ENCODE assay signal across 13 cellular contexts in the genomic region with DNA sequence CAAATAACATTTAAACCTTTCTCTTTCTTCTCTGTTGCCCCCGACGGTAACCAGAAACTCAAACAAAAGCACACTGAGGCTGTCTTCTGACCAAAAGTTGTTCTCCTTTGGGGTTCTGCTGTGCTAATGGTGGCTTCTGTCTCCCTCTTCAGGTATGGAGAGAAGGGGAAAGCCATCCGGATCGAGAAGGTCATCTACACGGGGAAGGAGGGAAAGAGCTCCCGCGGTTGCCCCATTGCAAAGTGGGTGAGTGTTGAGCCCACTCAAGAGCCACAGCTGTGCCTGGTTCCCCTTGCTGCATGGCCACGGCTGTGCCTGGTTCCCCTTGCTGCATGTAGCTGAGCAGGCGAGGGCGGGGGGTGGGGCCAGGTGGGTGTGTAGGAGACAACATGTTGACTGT.
DNase-seq lines count a peak whose midpoint lies in the region; ATAC-seq, FAIRE-seq and TF ChIP-seq lines count a peak whose summit lies in the region.
"Had no signal": no experiment of that assay in that cellular context is flagged by ENCODE, and none has a peak within 500 bp of the region (broad histone marks: within the 10 kb centered on the region; RNA-seq: fewer than 3 reads in every experiment).

No MANE protein-coding gene starts in this region.

- no peak overlapping the region for H2AFZ ChIP-seq in trophoblast cell (ENCODE audit: insufficient read depth, low read length, poor library complexity)

- no peaks in the 10 kb centered on the region for H3K79me1 ChIP-seq in trophoblast cell (ENCODE audit: low read length)

- H3K36me3 ChIP-seq in trophoblast cell (ENCODE audit: control insufficient read depth in 1 of 2, insufficient read depth in 2 of 2, low read length in 2 of 2) (peaks cover 22 to 29% of the 10 kb centered on the region in 2 experiments), prostate gland (peaks cover 0 to 5% of the 10 kb centered on the region in 2 donors)

- H3K9me3 ChIP-seq in trophoblast cell (ENCODE audit: insufficient read depth, low read depth, low read length), result no peaks in the 10 kb centered on the region
- no peaks in the 10 kb centered on the region for H3K9me3 ChIP-seq in prostate gland

- H3K23ac ChIP-seq in trophoblast cell (ENCODE audit: low read length), result no peak overlapping the region

- TF ChIP-seq CTCF in D721Med (IDR thresholded peaks at IDR 0.05; ENCODE audit: insufficient read depth, missing control alignments) (peak; percentile 8), foreskin keratinocyte (conservative IDR thresholded peaks at IDR 0.05) (peak; percentile 40), prostate gland (IDR thresholded peaks at IDR 0.05) (peak in 2 of 4 experiments; percentile 8 to 21)

- H3K14ac ChIP-seq in trophoblast cell (ENCODE audit: low read length), result no peak overlapping the region

- WGBS in trophoblast cell (ENCODE audit: extremely low coverage, insufficient coverage, insufficient read length), result no CpG with 5 or more reads among the region's 10 CpGs
- WGBS in prostate gland, result 63% methylated on average over 10 of the region's 10 CpGs

- H3K27me3 ChIP-seq in foreskin keratinocyte (no peaks in the 10 kb centered on the region), trophoblast cell (ENCODE audit: insufficient read depth, low read length) (no peaks in the 10 kb centered on the region), prostate gland (replicated peaks; ENCODE audit: insufficient read depth) (no peaks in the 10 kb centered on the region)

- no peak overlapping the region for H4K91ac ChIP-seq in trophoblast cell (ENCODE audit: low read depth, low read length)

- no peak overlapping the region for H4K8ac ChIP-seq in trophoblast cell (ENCODE audit: low read depth, low read length)

- no peak overlapping the region for H2BK12ac ChIP-seq in trophoblast cell (ENCODE audit: low read length)

- no peak overlapping the region for H3K27ac ChIP-seq in foreskin keratinocyte
- H3K27ac ChIP-seq in trophoblast cell (ENCODE audit: low read depth, low read length), result no peak overlapping the region
- H3K27ac ChIP-seq in prostate gland, result no peak overlapping the region

- no peak overlapping the region for H3K4me2 ChIP-seq in trophoblast cell (ENCODE audit: low read length)

- H3K4me3 ChIP-seq in trophoblast cell (ENCODE audit: low read depth, low read length), result no peak overlapping the region
- H3K4me3 ChIP-seq in prostate gland, result no peak overlapping the region

- H3K18ac ChIP-seq in trophoblast cell (ENCODE audit: low read length), result no peak overlapping the region

- no peak for TF ChIP-seq POLR2A in prostate gland (IDR thresholded peaks at IDR 0.05)

- no peak for DNase-seq in D721Med (ENCODE audit: insufficient read length, low spot score)
- no peak for DNase-seq in foreskin keratinocyte
- no peak for DNase-seq in trophoblast cell
- DNase-seq in activated CD4-positive, alpha-beta T cell treated with anti-CD3 and anti-CD28 coated beads for 48 hours, result no peak
- no peak for DNase-seq in prostate gland (ENCODE audit: low spot score)
- no peak for DNase-seq in NCI-H226
- DNase-seq: activated CD4-positive, alpha-beta memory T cell treated with anti-CD3 and anti-CD28 coated beads for 36 hours; GDM1; stimulated activated naive CD4-positive, alpha-beta T cell had no signal

- no peak overlapping the region for H3K9ac ChIP-seq in trophoblast cell (ENCODE audit: low read length)

- H3K4ac ChIP-seq in trophoblast cell (ENCODE audit: low read depth, low read length), result no peak overlapping the region

- H2BK5ac ChIP-seq in trophoblast cell (ENCODE audit: low read depth, low read length, poor library complexity), result no peak overlapping the region

- H4K12ac ChIP-seq in trophoblast cell (ENCODE audit: low read depth, low read length), result no peak overlapping the region

- intact Hi-C loops in prostate gland (cut with DNase I), result no loop called here

- H3K4me1 ChIP-seq in foreskin keratinocyte, result no peaks in the 10 kb centered on the region
- H3K4me1 ChIP-seq in trophoblast cell (ENCODE audit: control insufficient read depth in 1 of 2, insufficient read depth in 2 of 2, low read length in 2 of 2), result peaks cover 3 to 4% of the 10 kb centered on the region in 2 experiments
- no peaks in the 10 kb centered on the region for H3K4me1 ChIP-seq in prostate gland (replicated peaks)

- no peak overlapping the region for H2BK120ac ChIP-seq in trophoblast cell (ENCODE audit: insufficient read depth, low read length, poor library complexity)

- ATAC-seq in GM21381 (IDR thresholded peaks at IDR 0.05; ENCODE audit: unreplicated experiment) (peak; percentile 20), HG03565 (IDR thresholded peaks at IDR 0.05; ENCODE audit: unreplicated experiment) (peak; percentile 13), foreskin keratinocyte (no peak)
- ATAC-seq: natural killer cell treated with Interleukin-12 subunit alpha and Interleukin-12 subunit beta and Interleukin-15 and Interleukin-18, amount 100 ng/mL, for 72 hours had no signal

- H2AK5ac ChIP-seq in trophoblast cell (ENCODE audit: low read length), result no peak overlapping the region

- FAIRE-seq in D721Med (lab: Jason Lieb, UNC), result no peak
- FAIRE-seq: endothelial cell of umbilical vein had no signal

- peaks cover 2% of the 10 kb centered on the region for H3K79me2 ChIP-seq in trophoblast cell (ENCODE audit: control insufficient read depth, insufficient read depth, low read length, poor library complexity)
